ENCODE assay signal across 8 cellular contexts in genomic region chr22:38317995-38318715, GRCh38. TPM values are rescaled to one million over a fixed set of nuclear protein-coding genes. Genes with fewer than 3 reads are reported as not detected.
A peak's percentile ranks its signal among the peaks of the same experiment; 100 is the strongest.
DNase-seq lines count a peak whose midpoint lies in the region; ATAC-seq and TF ChIP-seq lines count a peak whose summit lies in the region.

No MANE protein-coding gene starts in this region.

- 51% methylated on average over 11 of the region's 18 CpGs for WGBS in right lobe of liver (ENCODE audit: insufficient coverage, low coverage, low lambda C conversion rate, missing lambda C conversion rate)

- H3K36me3 Mint-ChIP-seq in HFFc6 (ENCODE audit: low read depth), result peaks cover 17% of the 10 kb centered on the region
- H3K36me3 Mint-ChIP-seq in dendritic cell treated with granulocyte-macrophage colony-stimulating factor and Interleukin-4, amounts not matched to agents 40 ng/mL and 50 ng/mL, for 4 days (ENCODE audit: low read depth), result peaks cover 10% of the 10 kb centered on the region

- intact Hi-C loops in dendritic cell treated with granulocyte-macrophage colony-stimulating factor and Interleukin-4, amounts not matched to agents 40 ng/mL and 50 ng/mL, for 4 days (cut with micrococcal nuclease), result loop anchor here (2.0 kb wide), 1 partner anchor 45 kb away; the partner anchor contains the start of gene TMEM184B
- intact Hi-C loops in right lobe of liver (cut with DNase I), result no loop called here

- DNase-seq in BJ (ENCODE audit: low read depth), result peak; percentile 75
- peak; percentile 97 for DNase-seq in HFFc6
- peak; percentile 60 to 77 for DNase-seq in SHP77 (lab: John Stamatoyannopoulos, UW)
- peak in 1 of 3 donors; percentile 58 for DNase-seq in right lobe of liver
- DNase-seq in GM19238 (ENCODE audit: insufficient read length, low spot score), result no peak

- TF ChIP-seq CTCF in BJ (IDR thresholded peaks at IDR 0.05; ENCODE audit: insufficient read depth, low read depth, low read length), result no peak
- TF ChIP-seq CTCF in HFFc6 (IDR thresholded peaks at IDR 0.05), result no peak
- TF ChIP-seq CTCF in right lobe of liver (IDR thresholded peaks at IDR 0.05), result no peak

- peak overlapping the region; percentile 61 to 86 (median 84) for H3K27ac ChIP-seq in right lobe of liver
- peak overlapping the region; percentile 97 for H3K27ac ChIP-seq in temporal lobe (ENCODE audit: low read depth, low read length)

- peak overlapping the region; percentile 85 for H3K4me3 Mint-ChIP-seq in HFFc6
- peak overlapping the region; percentile 84 for H3K4me3 Mint-ChIP-seq in dendritic cell treated with granulocyte-macrophage colony-stimulating factor and Interleukin-4, amounts not matched to agents 40 ng/mL and 50 ng/mL, for 4 days

- peak overlapping the region; percentile 97 for H3K27ac Mint-ChIP-seq in HFFc6
- H3K27ac Mint-ChIP-seq in dendritic cell treated with granulocyte-macrophage colony-stimulating factor and Interleukin-4, amounts not matched to agents 40 ng/mL and 50 ng/mL, for 4 days, result peak overlapping the region; percentile 93

- no peaks in the 10 kb centered on the region for H3K9me3 Mint-ChIP-seq in HFFc6
- no peaks in the 10 kb centered on the region for H3K9me3 Mint-ChIP-seq in dendritic cell treated with granulocyte-macrophage colony-stimulating factor and Interleukin-4, amounts not matched to agents 40 ng/mL and 50 ng/mL, for 4 days

- H3K27me3 ChIP-seq in BJ (ENCODE audit: control insufficient read depth, insufficient read depth, low read length) (no peaks in the 10 kb centered on the region), right lobe of liver (no peaks in the 10 kb centered on the region)

- H3K4me1 ChIP-seq in right lobe of liver, result peaks cover 0 to 7% (median 0%) of the 10 kb centered on the region in 4 donors

- H3K4me1 Mint-ChIP-seq in HFFc6 (ENCODE audit: low read depth), result peaks cover 50% of the 10 kb centered on the region
- peaks cover 53% of the 10 kb centered on the region for H3K4me1 Mint-ChIP-seq in dendritic cell treated with granulocyte-macrophage colony-stimulating factor and Interleukin-4, amounts not matched to agents 40 ng/mL and 50 ng/mL, for 4 days (ENCODE audit: low read depth)

- POLR2A ChIA-PET in BJ (lab: Charles Lee), result interaction anchor here (0.7 kb wide), 1 partner anchor 9 kb away, joined by 3 read pairs; no protein-coding TSS in a partner anchor

- H3K36me3 ChIP-seq in BJ (ENCODE audit: control insufficient read depth, insufficient read depth, low read length) (peaks cover 3% of the 10 kb centered on the region; the same call in 1 of the 2 replicates), right lobe of liver (no peaks in the 10 kb centered on the region)

- no peak for TF ChIP-seq POLR2A in right lobe of liver (IDR thresholded peaks at IDR 0.05)

- peaks cover 11% of the 10 kb centered on the region; the same call in 1 of the 2 replicates for H3K27me3 Mint-ChIP-seq in HFFc6 (ENCODE audit: insufficient read depth)
- H3K27me3 Mint-ChIP-seq in dendritic cell treated with granulocyte-macrophage colony-stimulating factor and Interleukin-4, amounts not matched to agents 40 ng/mL and 50 ng/mL, for 4 days, result peaks cover 47% of the 10 kb centered on the region

- peak overlapping the region; percentile 45 for H3K4me3 ChIP-seq in BJ (ENCODE audit: low read depth, low read length)
- H3K4me3 ChIP-seq in right lobe of liver, result peak overlapping the region in 2 of 3 donors; percentile 20 to 66

- CTCF ChIA-PET in BJ (lab: Yijun Ruan, JAX), result interaction anchor here (1.2 to 1.9 kb wide), 3 partner anchors 14 to 204 kb away, joined by 4 to 5 read pairs (median 4); no protein-coding TSS in a partner anchor

- ATAC-seq in right lobe of liver (peak; percentile 16 to 49 (median 34)), GM19351 (IDR thresholded peaks at IDR 0.05; ENCODE audit: unreplicated experiment) (no peak)

- H3K9me3 ChIP-seq in right lobe of liver, result no peaks in the 10 kb centered on the region

RNA-seq across cellular contexts. Expression of gene CSNK1E, which starts 0.9 kb away (rescaled TPM):
- 120 and 183 TPM in 2 replicates for polyA plus RNA-seq in BJ (2011; rRNA removed)
- 114 and 161 TPM in 2 replicates for polyA minus RNA-seq in BJ (2011; rRNA and poly(A)+ RNA removed)
- 100 to 1,000 TPM; 166 to 184 (median 172) TPM for total RNA-seq in HFFc6 (2021; fragmentation: NEBNext Ultra II Directional; extraction: Animal tissue kit (Norgen Biotek cat#: 25700))
- total RNA-seq in right lobe of liver (10 to 100 TPM; 19.9 to 41.8 (median 27.4) TPM), temporal lobe (134 TPM)

RNA-seq across cellular contexts. Expression of gene TMEM184B, which starts 45.3 kb away (rescaled TPM):
- 26.5 and 75.5 TPM in 2 replicates for polyA plus RNA-seq in BJ (2011; rRNA removed)
- polyA minus RNA-seq in BJ (2011; rRNA and poly(A)+ RNA removed), result 35.2 and 48.1 TPM in 2 replicates
- 100 to 1,000 TPM; 104 to 125 (median 111) TPM for total RNA-seq in HFFc6 (2021; fragmentation: NEBNext Ultra II Directional; extraction: Animal tissue kit (Norgen Biotek cat#: 25700))
- total RNA-seq in right lobe of liver (10 to 100 TPM in 5 of 6 experiments, 1 to 10 TPM in 1; 7.9 to 42.6 (median 16.9) TPM), temporal lobe (9.3 TPM)
